8 cellular contexts compared by ENCODE assay signal in genomic region chr6:13712485-13712990, GRCh38. TPM values are rescaled to one million over a fixed set of nuclear protein-coding genes. Genes with fewer than 3 reads are reported as not detected.
A peak's percentile ranks its signal among the peaks of the same experiment; 100 is the strongest.
DNase-seq lines count a peak whose midpoint lies in the region; ATAC-seq, FAIRE-seq and TF ChIP-seq lines count a peak whose summit lies in the region.

No MANE protein-coding gene starts in this region.

- H3K9ac ChIP-seq in endothelial cell of umbilical vein (replicated peaks; ENCODE audit: extremely low read depth, insufficient read depth, low read length), result peak overlapping the region; percentile 85

- H3K4me1 Mint-ChIP-seq in natural killer cell treated with Interleukin-12 subunit alpha and Interleukin-12 subunit beta and Interleukin-15 and Interleukin-18, amount 100 ng/mL, for 72 hours (ENCODE audit: low read depth in 2 of 2), result peaks cover 51 to 61% of the 10 kb centered on the region in 2 donors

- no peaks in the 10 kb centered on the region for H3K9me1 ChIP-seq in endothelial cell of umbilical vein (replicated peaks; ENCODE audit: control insufficient read depth, extremely low read depth, insufficient read depth, low read length)

- H3K36me3 Mint-ChIP-seq in natural killer cell treated with Interleukin-12 subunit alpha and Interleukin-12 subunit beta and Interleukin-15 and Interleukin-18, amount 100 ng/mL, for 72 hours, result peaks cover 14% of the 10 kb centered on the region

- BruUV-seq in Panc1 (replicated peaks; lab: Mats Ljungman, UMichigan), result TSS peak; percentile 94
- BruUV-seq in endothelial cell of umbilical vein (replicated peaks; lab: Mats Ljungman, UMichigan), result no TSS peak

- H3K27me3 Mint-ChIP-seq in natural killer cell treated with Interleukin-12 subunit alpha and Interleukin-12 subunit beta and Interleukin-15 and Interleukin-18, amount 100 ng/mL, for 72 hours, result no peaks in the 10 kb centered on the region

- dilution Hi-C loops in endothelial cell of umbilical vein (cut with MboI; ENCODE audit: extremely low pct_ligation_motif_present, low sequenced_read_pairs), result no loop called here

- H3K9me3 Mint-ChIP-seq in natural killer cell treated with Interleukin-12 subunit alpha and Interleukin-12 subunit beta and Interleukin-15 and Interleukin-18, amount 100 ng/mL, for 72 hours, result peaks cover 2% of the 10 kb centered on the region

- no peaks in the 10 kb centered on the region for H4K20me1 ChIP-seq in endothelial cell of umbilical vein (replicated peaks; ENCODE audit: control insufficient read depth, extremely low read depth, insufficient read depth, low read length)

- in situ Hi-C loops in Panc1 (cut with HindIII; ENCODE audit: low pct_unique_long_range_greater_than_20kb, low sequenced_read_pairs), result no loop called here

- intact Hi-C loops in Panc1 (cut with micrococcal nuclease; ENCODE audit: unreplicated experiment) (no loop called here), endothelial cell of umbilical vein (cut with micrococcal nuclease) (loop anchor here (1.0 to 10.0 kb wide), 6 partner anchors 97 to 1535 kb away; partner anchors contain the start of genes JARID2, MCUR1, NOL7 and TBC1D7)

- ATAC-seq in Panc1, result no peak
- no peak for ATAC-seq in natural killer cell treated with Interleukin-12 subunit alpha and Interleukin-12 subunit beta and Interleukin-15 and Interleukin-18, amount 100 ng/mL, for 72 hours
- ATAC-seq in HG03565 (IDR thresholded peaks at IDR 0.05; ENCODE audit: unreplicated experiment), result no peak
- no peak for ATAC-seq in HG02763 (IDR thresholded peaks at IDR 0.05; ENCODE audit: unreplicated experiment)

- H2AFZ ChIP-seq in endothelial cell of umbilical vein (ENCODE audit: low read depth, low read length), result peak overlapping the region; percentile 74

- CTCF ChIA-PET in Panc1 (lab: Charles Lee) (interaction anchor here (0.6 kb wide), 1 partner anchor 50 kb away, joined by 11 read pairs; no protein-coding TSS in a partner anchor), endothelial cell of umbilical vein (lab: Charles Lee) (interaction anchor here (1.0 to 5.0 kb wide), 5 partner anchors 11 to 98 kb away, joined by 3 to 33 read pairs (median 5); partner anchors contain the start of gene NOL7)

- H3K27ac Mint-ChIP-seq in natural killer cell treated with Interleukin-12 subunit alpha and Interleukin-12 subunit beta and Interleukin-15 and Interleukin-18, amount 100 ng/mL, for 72 hours, result peak overlapping the region; percentile 94

- H3K36me3 ChIP-seq in Panc1 (ENCODE audit: control insufficient read depth, insufficient read depth, low read length), result no peaks in the 10 kb centered on the region; the same call in 1 of the 2 replicates
- no peaks in the 10 kb centered on the region for H3K36me3 ChIP-seq in endothelial cell of umbilical vein (ENCODE audit: control insufficient read depth in 2 of 2, extremely low read depth in 1 of 2, insufficient read depth in 2 of 2, low read length in 2 of 2)

- peak overlapping the region; percentile 71 to 77 for H3K4me3 ChIP-seq in Panc1 (ENCODE audit: low read depth in 2 of 2, low read length in 2 of 2)
- H3K4me3 ChIP-seq in endothelial cell of umbilical vein (replicated peaks in 1 of 3; ENCODE audit: insufficient read depth in 1 of 3, low read depth in 1 of 3, low read length in 3 of 3), result peak overlapping the region; percentile 71 to 86 (median 79)

- no peaks in the 10 kb centered on the region for H3K9me3 ChIP-seq in Panc1 (ENCODE audit: control insufficient read depth, insufficient read depth, low read depth, low read length)
- no peaks in the 10 kb centered on the region for H3K9me3 ChIP-seq in endothelial cell of umbilical vein (replicated peaks; ENCODE audit: control insufficient read depth, insufficient read depth, low read length)

- POLR2A ChIA-PET in Panc1 (lab: Charles Lee), result no interaction called here
- POLR2A ChIA-PET in endothelial cell of umbilical vein (lab: Charles Lee), result interaction anchor here (0.7 kb wide), 1 partner anchor 1580 kb away, joined by 3 read pairs; no protein-coding TSS in a partner anchor

- DNase-seq in GM18507 (ENCODE audit: extremely low spot score, insufficient read length, low read depth) (no peak), Panc1 (ENCODE audit: low read depth, low spot score) (no peak), endothelial cell of umbilical vein (ENCODE audit: low read depth, low spot score) (peak; percentile 82), GM19238 (ENCODE audit: insufficient read length, low spot score) (no peak), islet precursor cell (no peak)
- DNase-seq in natural killer cell treated with Interleukin-12 subunit alpha and Interleukin-12 subunit beta and Interleukin-15 and Interleukin-18, amount 100 ng/mL, for 72 hours (ENCODE audit: low spot score), result no peak

- peak overlapping the region; percentile 98 for H3K27ac ChIP-seq in Panc1 (ENCODE audit: low read length)
- H3K27ac ChIP-seq in endothelial cell of umbilical vein (ENCODE audit: insufficient read depth, low read depth, low read length), result peak overlapping the region; percentile 73

- H3K4me3 Mint-ChIP-seq in natural killer cell treated with Interleukin-12 subunit alpha and Interleukin-12 subunit beta and Interleukin-15 and Interleukin-18, amount 100 ng/mL, for 72 hours, result peak overlapping the region; percentile 89

- peaks cover 35% of the 10 kb centered on the region for H3K79me2 ChIP-seq in endothelial cell of umbilical vein (ENCODE audit: control insufficient read depth, insufficient read depth, low read length)

- peak overlapping the region; percentile 89 for H3K4me2 ChIP-seq in endothelial cell of umbilical vein (ENCODE audit: insufficient read depth, low read length)

- TF ChIP-seq CTCF in Panc1 (IDR thresholded peaks at IDR 0.05) (no peak), endothelial cell of umbilical vein (IDR thresholded peaks at IDR 0.05; ENCODE audit: extremely low read depth in 1 of 2, insufficient read depth in 1 of 2, low read depth in 1 of 2, low read length in 2 of 2) (no peak)

- no peak for TF ChIP-seq POLR2A in endothelial cell of umbilical vein (IDR thresholded peaks at IDR 0.05; ENCODE audit: low read depth, low read length)

- no peaks in the 10 kb centered on the region for H3K27me3 ChIP-seq in Panc1 (ENCODE audit: control insufficient read depth, insufficient read depth, low read length)
- no peaks in the 10 kb centered on the region for H3K27me3 ChIP-seq in endothelial cell of umbilical vein (ENCODE audit: control insufficient read depth in 2 of 2, insufficient read depth in 2 of 2, low read length in 2 of 2)

- H3K4me1 ChIP-seq in Panc1 (ENCODE audit: control insufficient read depth, insufficient read depth, low read length) (peaks cover 15% of the 10 kb centered on the region), endothelial cell of umbilical vein (ENCODE audit: control insufficient read depth, extremely low read depth, insufficient read depth, low read length) (peaks cover 25% of the 10 kb centered on the region)

- FAIRE-seq in GM18507 (lab: Jason Lieb, UNC) (peak; percentile 59), endothelial cell of umbilical vein (lab: Jason Lieb, UNC) (peak; percentile 86)

TF ChIP-seq in endothelial cell of umbilical vein, 7 proteins besides CTCF, POLR2A, EP300 and RAD21:
- TF ChIP-seq POLR2AphosphoS5 (IDR thresholded peaks at IDR 0.05; ENCODE audit: insufficient read depth, low read depth, low read length) (no peak), MYC (IDR thresholded peaks at IDR 0.05; ENCODE audit: low read depth, low read length) (no peak), GATA2 (IDR thresholded peaks at IDR 0.05; ENCODE audit: insufficient read depth, insufficient read length, low read depth, low read length) (no peak), EZH2 (IDR thresholded peaks at IDR 0.05; ENCODE audit: borderline replicate concordance, low read depth, low read length, severe bottlenecking) (no peak), MAX (IDR thresholded peaks at IDR 0.05; ENCODE audit: insufficient read depth, insufficient read length) (no peak), FOS (IDR thresholded peaks at IDR 0.05; ENCODE audit: borderline replicate concordance, insufficient read depth, low read length) (no peak), JUN (IDR thresholded peaks at IDR 0.05; ENCODE audit: borderline replicate concordance, insufficient read depth, insufficient read length, low read depth) (no peak)

RNA-seq across cellular contexts. Expression of gene RANBP9, which starts 0.9 kb away (rescaled TPM):
- 44.5 TPM for total RNA-seq in Panc1 (2021; ENCODE audit: unreplicated experiment)
- polyA plus RNA-seq in Panc1 (2012; ENCODE audit: insufficient read length), result 23.4 TPM
- 40.2 and 44.4 TPM in 2 replicates for total RNA-seq in endothelial cell of umbilical vein
- 12.8 and 15.1 TPM in 2 replicates for polyA plus RNA-seq in endothelial cell of umbilical vein
- polyA plus RNA-seq in endothelial cell of umbilical vein (2011; cell fraction: cytosol; rRNA removed), result 26.1 and 32.3 TPM in 2 replicates
- 42.9 and 45.3 TPM in 2 replicates for polyA plus RNA-seq in endothelial cell of umbilical vein (2011; cell fraction: nucleus; rRNA removed)
- 26.9 and 36.7 TPM in 2 replicates for polyA plus RNA-seq in endothelial cell of umbilical vein (2012)
- polyA minus RNA-seq in endothelial cell of umbilical vein, result 22.4 and 26.9 TPM in 2 replicates
- 19.4 TPM for polyA minus RNA-seq in endothelial cell of umbilical vein (2011; cell fraction: cytosol; rRNA and poly(A)+ RNA removed)
- 23.3 and 26.1 TPM in 2 replicates for polyA minus RNA-seq in endothelial cell of umbilical vein (2011; cell fraction: nucleus; rRNA and poly(A)+ RNA removed)
- 10 to 100 TPM; 49.2 to 61.1 TPM for total RNA-seq in natural killer cell treated with Interleukin-12 subunit alpha and Interleukin-12 subunit beta and Interleukin-15 and Interleukin-18, amount 100 ng/mL, for 72 hours
